Comparison of ENCODE assay signal across 17 cellular contexts in genomic region chr11:90332415-90332814, GRCh38.
A peak's percentile ranks its signal among the peaks of the same experiment; 100 is the strongest.
DNase-seq lines count a peak whose midpoint lies in the region; ATAC-seq and TF ChIP-seq lines count a peak whose summit lies in the region.
"Had no signal": no experiment of that assay in that cellular context is flagged by ENCODE, and none has a peak within 500 bp of the region (broad histone marks: within the 10 kb centered on the region; RNA-seq: fewer than 3 reads in every experiment).

No MANE protein-coding gene starts in this region.

- H3K4me1 ChIP-seq in breast epithelium (no peaks in the 10 kb centered on the region), foreskin keratinocyte (no peaks in the 10 kb centered on the region), Karpas-422 (ENCODE audit: low read length) (no peaks in the 10 kb centered on the region), left ventricle myocardium inferior (no peaks in the 10 kb centered on the region)
- H3K4me1 ChIP-seq: BE2C, SJSA1 had no signal

- intact Hi-C loops in MCF 10A (cut with micrococcal nuclease) = loop anchor here (5.0 kb wide), 1 partner anchor 125 kb away; no protein-coding TSS in a partner anchor
- intact Hi-C loops in breast epithelium (cut with DNase I; ENCODE audit: low total_unique reads) = no loop called here
- intact Hi-C loops in left ventricle myocardium inferior (cut with micrococcal nuclease) = no loop called here

- no peak for TF ChIP-seq CTCF in MCF 10A (IDR thresholded peaks at IDR 0.05; ENCODE audit: unreplicated experiment)
- no peak for TF ChIP-seq CTCF in breast epithelium (IDR thresholded peaks at IDR 0.05)
- TF ChIP-seq CTCF in foreskin keratinocyte (conservative IDR thresholded peaks at IDR 0.05) = no peak
- TF ChIP-seq CTCF in left ventricle myocardium inferior (IDR thresholded peaks at IDR 0.05; ENCODE audit: borderline replicate concordance) = no peak

- POLR2A ChIA-PET in MCF 10A (lab: Yijun Ruan, JAX) = no interaction called here

- no peak for TF ChIP-seq POLR2A in breast epithelium (IDR thresholded peaks at IDR 0.05)

- H3K27me3 Mint-ChIP-seq in MCF 10A (ENCODE audit: insufficient read depth, unreplicated experiment) = no peaks in the 10 kb centered on the region
- H3K27me3 Mint-ChIP-seq: CD4-positive, alpha-beta T cell had no signal

- no peaks in the 10 kb centered on the region for H3K36me3 Mint-ChIP-seq in MCF 10A (ENCODE audit: insufficient read depth, unreplicated experiment)

- no peak overlapping the region for H3K27ac Mint-ChIP-seq in MCF 10A (ENCODE audit: low read depth, unreplicated experiment)
- H3K27ac Mint-ChIP-seq: CD4-positive, alpha-beta T cell had no signal

- no peaks in the 10 kb centered on the region for H3K9me2 ChIP-seq in Karpas-422 (replicated peaks; ENCODE audit: insufficient read depth, low read length)

- H3K4me1 Mint-ChIP-seq in MCF 10A (ENCODE audit: insufficient read depth, unreplicated experiment) = no peaks in the 10 kb centered on the region

- no peaks in the 10 kb centered on the region for H3K79me2 ChIP-seq in Karpas-422 (ENCODE audit: low read length)

- H3K9ac ChIP-seq in Karpas-422 (ENCODE audit: low read length) = no peak overlapping the region

- no peak for ATAC-seq in foreskin keratinocyte
- ATAC-seq: HCT116 had no signal

- no peaks in the 10 kb centered on the region for H3K9me3 ChIP-seq in breast epithelium
- H3K9me3 ChIP-seq in Karpas-422 (ENCODE audit: low read length) = no peaks in the 10 kb centered on the region
- H3K9me3 ChIP-seq in left ventricle myocardium inferior (replicated peaks) = no peaks in the 10 kb centered on the region
- H3K9me3 ChIP-seq: BE2C, SJSA1 had no signal

- H3K4me3 Mint-ChIP-seq in MCF 10A (ENCODE audit: unreplicated experiment) = no peak overlapping the region
- H3K4me3 Mint-ChIP-seq: CD4-positive, alpha-beta T cell had no signal

- H3K9me3 Mint-ChIP-seq in MCF 10A (ENCODE audit: unreplicated experiment) = no peaks in the 10 kb centered on the region
- H3K9me3 Mint-ChIP-seq: CD4-positive, alpha-beta T cell had no signal

- H3K27me3 ChIP-seq in breast epithelium (no peaks in the 10 kb centered on the region), foreskin keratinocyte (no peaks in the 10 kb centered on the region), Karpas-422 (ENCODE audit: low read length) (no peaks in the 10 kb centered on the region), left ventricle myocardium inferior (ENCODE audit: low read depth) (no peaks in the 10 kb centered on the region)
- H3K27me3 ChIP-seq: BE2C, SJSA1 had no signal

- H3K4me3 ChIP-seq in breast epithelium (no peak overlapping the region), Karpas-422 (ENCODE audit: low read length) (no peak overlapping the region), left ventricle myocardium inferior (no peak overlapping the region)
- H3K4me3 ChIP-seq: SJSA1 had no signal

- no TSS peak for BruUV-seq in MCF 10A (replicated peaks; lab: Mats Ljungman, UMichigan)

- peak; percentile 24 for DNase-seq in MCF 10A (ENCODE audit: unreplicated experiment)
- DNase-seq in breast epithelium (ENCODE audit: low spot score in 2 of 2) = no peak
- DNase-seq in astrocyte of the hippocampus (ENCODE audit: low read depth, low spot score) = peak; percentile 2
- DNase-seq in foreskin keratinocyte = peak; percentile 2 to 51
- no peak for DNase-seq in Karpas-422
- DNase-seq in left ventricle myocardium inferior = no peak
- DNase-seq in SW480 (ENCODE audit: low spot score) = no peak
- no peak for DNase-seq in NCI-H2029 (lab: John Stamatoyannopoulos, UW)
- DNase-seq: BE2C; CD4-positive, alpha-beta T cell; NCI-H1417; NCI-H187 treated with DMSO at 0.1 percent for 48 hours; NCI-H446 treated with DMSO at 0.1 percent for 48 hours; NCI-H774 had no signal

- H3K27ac ChIP-seq in breast epithelium = no peak overlapping the region
- no peak overlapping the region for H3K27ac ChIP-seq in foreskin keratinocyte
- H3K27ac ChIP-seq in Karpas-422 (ENCODE audit: low read length) = no peak overlapping the region
- H3K27ac ChIP-seq in left ventricle myocardium inferior (replicated peaks) = no peak overlapping the region
- H3K27ac ChIP-seq: 22Rv1, SJSA1 had no signal

- H2AFZ ChIP-seq in Karpas-422 (ENCODE audit: low read length) = no peak overlapping the region

- H4K20me1 ChIP-seq in Karpas-422 (ENCODE audit: insufficient read depth, low read depth, low read length) = no peaks in the 10 kb centered on the region

- no peak overlapping the region for H3K4me2 ChIP-seq in Karpas-422 (ENCODE audit: low read depth, low read length, poor library complexity, severe bottlenecking)

- CTCF ChIA-PET in MCF 10A (lab: Yijun Ruan, JAX) = interaction anchor here (0.8 kb wide), 1 partner anchor 23 kb away, joined by 3 read pairs; no protein-coding TSS in a partner anchor

- H3K36me3 ChIP-seq in breast epithelium (no peaks in the 10 kb centered on the region), Karpas-422 (ENCODE audit: insufficient read depth, low read length) (no peaks in the 10 kb centered on the region), left ventricle myocardium inferior (no peaks in the 10 kb centered on the region)
- H3K36me3 ChIP-seq: BE2C, SJSA1 had no signal

Comparison
In these comparisons a context has a peak if more than half of its experiments do, and no peak if none do; other contexts are left out.
1. DNase-seq: peak in MCF 10A (single experiment), astrocyte of the hippocampus (single experiment) and foreskin keratinocyte (2 of 2); none in breast epithelium (0 of 2), Karpas-422 (single experiment), left ventricle myocardium inferior (single experiment), SW480 (single experiment) and NCI-H2029 (single experiment).